ENCODE assay signal across 11 cellular contexts in genomic region chr13:108225440-108225839, GRCh38. TPM values are rescaled to one million over a fixed set of nuclear protein-coding genes. Genes with fewer than 3 reads are reported as not detected.
DNase-seq lines count a peak whose midpoint lies in the region; ATAC-seq and TF ChIP-seq lines count a peak whose summit lies in the region.
"Had no signal": no experiment of that assay in that cellular context is flagged by ENCODE, and none has a peak within 500 bp of the region (broad histone marks: within the 10 kb centered on the region; RNA-seq: fewer than 3 reads in every experiment).

No MANE protein-coding gene starts in this region.

- H3K4me3 ChIP-seq in CD8-positive, alpha-beta memory T cell (ENCODE audit: low read length) = no peak overlapping the region
- H3K4me3 ChIP-seq: body of pancreas, lung had no signal

- H3K4me1 Mint-ChIP-seq in CD8-positive, alpha-beta memory T cell = peaks cover 66 to 91% (median 84%) of the 10 kb centered on the region in 3 donors
- peaks cover 62% of the 10 kb centered on the region for H3K4me1 Mint-ChIP-seq in activated CD8-positive, alpha-beta T cell treated with anti-CD3 and anti-CD28 coated beads for 36 hours (ENCODE audit: low read depth)

- TF ChIP-seq CTCF in activated CD8-positive, alpha-beta T cell treated with anti-CD3 and anti-CD28 coated beads for 36 hours (IDR thresholded peaks at IDR 0.05) = no peak

- peaks cover 0 to 16% (median 6%) of the 10 kb centered on the region in 3 donors for H3K36me3 Mint-ChIP-seq in CD8-positive, alpha-beta memory T cell
- peaks cover 8% of the 10 kb centered on the region for H3K36me3 Mint-ChIP-seq in activated CD8-positive, alpha-beta T cell treated with anti-CD3 and anti-CD28 coated beads for 36 hours (ENCODE audit: low read depth)

- POLR2A ChIA-PET in CD8-positive, alpha-beta memory T cell (lab: Charles Lee) = no interaction called here
- POLR2A ChIA-PET in activated CD8-positive, alpha-beta T cell treated with anti-CD3 and anti-CD28 coated beads for 36 hours (lab: Charles Lee) = no interaction called here

- no peaks in the 10 kb centered on the region for H3K36me3 ChIP-seq in CD8-positive, alpha-beta memory T cell (ENCODE audit: insufficient read depth, low read length)

- CTCF ChIA-PET in CD8-positive, alpha-beta memory T cell (lab: Charles Lee) = no interaction called here
- CTCF ChIA-PET in activated CD8-positive, alpha-beta T cell treated with anti-CD3 and anti-CD28 coated beads for 36 hours (lab: Charles Lee) = interaction anchor here (0.9 to 1.2 kb wide), 2 partner anchors 33 to 35 kb away, joined by 3 to 4 read pairs; no protein-coding TSS in a partner anchor

- H3K27ac ChIP-seq in CD8-positive, alpha-beta memory T cell (ENCODE audit: low read depth, low read length) = no peak overlapping the region
- H3K27ac ChIP-seq: VCaP had no signal

- no peaks in the 10 kb centered on the region for H3K27me3 Mint-ChIP-seq in CD8-positive, alpha-beta memory T cell
- H3K27me3 Mint-ChIP-seq in activated CD8-positive, alpha-beta T cell treated with anti-CD3 and anti-CD28 coated beads for 36 hours = no peaks in the 10 kb centered on the region

- peak overlapping the region in 5 of 7 donors; percentile 3 to 56 (median 30) for H3K4me3 Mint-ChIP-seq in CD8-positive, alpha-beta memory T cell
- no peak overlapping the region for H3K4me3 Mint-ChIP-seq in activated CD8-positive, alpha-beta T cell treated with anti-CD3 and anti-CD28 coated beads for 36 hours

- peak in 2 of 5 donors; percentile 25 to 31 for DNase-seq in CD8-positive, alpha-beta memory T cell
- DNase-seq in activated CD8-positive, alpha-beta T cell treated with anti-CD3 and anti-CD28 coated beads for 36 hours = peak; percentile 5
- DNase-seq in NCI-H2227 (lab: John Stamatoyannopoulos, UW; ENCODE audit: unreplicated experiment) (no peak), mucosa of gallbladder (ENCODE audit: low spot score) (no peak), NCI-H1105 (lab: John Stamatoyannopoulos, UW) (no peak), foreskin melanocyte (no peak)
- DNase-seq: body of pancreas had no signal

- peak overlapping the region; percentile 8 to 64 (median 32) for H3K27ac Mint-ChIP-seq in CD8-positive, alpha-beta memory T cell
- H3K27ac Mint-ChIP-seq in activated CD8-positive, alpha-beta T cell treated with anti-CD3 and anti-CD28 coated beads for 36 hours = peak overlapping the region; percentile 18

- ATAC-seq in GM19043 (IDR thresholded peaks at IDR 0.05; ENCODE audit: low read depth, unreplicated experiment) = peak; percentile 70
- peak; percentile 55 for ATAC-seq in HG03103 (IDR thresholded peaks at IDR 0.05; ENCODE audit: low read depth, unreplicated experiment)
- peak; percentile 60 for ATAC-seq in activated CD8-positive, alpha-beta T cell treated with anti-CD3 and anti-CD28 coated beads for 36 hours

- intact Hi-C loops in activated CD8-positive, alpha-beta T cell treated with anti-CD3 and anti-CD28 coated beads for 36 hours (cut with micrococcal nuclease) = no loop called here

- H3K27me3 ChIP-seq in CD8-positive, alpha-beta memory T cell (ENCODE audit: insufficient read depth, low read length, poor library complexity, severe bottlenecking) = no peaks in the 10 kb centered on the region
- H3K27me3 ChIP-seq: body of pancreas had no signal

- H3K4me1 ChIP-seq in CD8-positive, alpha-beta memory T cell (ENCODE audit: insufficient read depth, low read length) = peaks cover 35% of the 10 kb centered on the region

- H3K9me3 Mint-ChIP-seq in CD8-positive, alpha-beta memory T cell = no peaks in the 10 kb centered on the region
- H3K9me3 Mint-ChIP-seq in activated CD8-positive, alpha-beta T cell treated with anti-CD3 and anti-CD28 coated beads for 36 hours = no peaks in the 10 kb centered on the region

- no peaks in the 10 kb centered on the region for H3K9me3 ChIP-seq in CD8-positive, alpha-beta memory T cell (ENCODE audit: low read length)
- H3K9me3 ChIP-seq: body of pancreas had no signal

RNA-seq across cellular contexts. Expression of gene ABHD13, which starts 7.2 kb away (rescaled TPM):
- 1 to 10 TPM; 6.9 to 7.4 TPM for total RNA-seq in CD8-positive, alpha-beta memory T cell
- 10.3 TPM for polyA plus RNA-seq in CD8-positive, alpha-beta memory T cell
- 1 to 10 TPM; 3.8 to 4.1 TPM for total RNA-seq in activated CD8-positive, alpha-beta T cell treated with anti-CD3 and anti-CD28 coated beads for 36 hours
- 8.7 TPM for total RNA-seq in mucosa of gallbladder

RNA-seq across cellular contexts. Expression of gene LIG4, which starts 10.1 kb away (rescaled TPM):
- total RNA-seq in CD8-positive, alpha-beta memory T cell = 1 to 10 TPM; 9.3 TPM
- 6.9 TPM for polyA plus RNA-seq in CD8-positive, alpha-beta memory T cell
- 1 to 10 TPM; 5.7 to 6.1 TPM for total RNA-seq in activated CD8-positive, alpha-beta T cell treated with anti-CD3 and anti-CD28 coated beads for 36 hours
- total RNA-seq in mucosa of gallbladder = 9.8 TPM

RNA-seq across cellular contexts. Expression of gene TNFSF13B, which starts 44.1 kb away (rescaled TPM):
- total RNA-seq in CD8-positive, alpha-beta memory T cell = 1 to 10 TPM; 1.2 to 1.3 TPM
- 10.7 TPM for polyA plus RNA-seq in CD8-positive, alpha-beta memory T cell
- total RNA-seq in activated CD8-positive, alpha-beta T cell treated with anti-CD3 and anti-CD28 coated beads for 36 hours = 1 to 10 TPM; 2.8 to 4.4 TPM
- 7.2 TPM for total RNA-seq in mucosa of gallbladder
